ENCODE assay signal across 8 cellular contexts in the genomic region with DNA sequence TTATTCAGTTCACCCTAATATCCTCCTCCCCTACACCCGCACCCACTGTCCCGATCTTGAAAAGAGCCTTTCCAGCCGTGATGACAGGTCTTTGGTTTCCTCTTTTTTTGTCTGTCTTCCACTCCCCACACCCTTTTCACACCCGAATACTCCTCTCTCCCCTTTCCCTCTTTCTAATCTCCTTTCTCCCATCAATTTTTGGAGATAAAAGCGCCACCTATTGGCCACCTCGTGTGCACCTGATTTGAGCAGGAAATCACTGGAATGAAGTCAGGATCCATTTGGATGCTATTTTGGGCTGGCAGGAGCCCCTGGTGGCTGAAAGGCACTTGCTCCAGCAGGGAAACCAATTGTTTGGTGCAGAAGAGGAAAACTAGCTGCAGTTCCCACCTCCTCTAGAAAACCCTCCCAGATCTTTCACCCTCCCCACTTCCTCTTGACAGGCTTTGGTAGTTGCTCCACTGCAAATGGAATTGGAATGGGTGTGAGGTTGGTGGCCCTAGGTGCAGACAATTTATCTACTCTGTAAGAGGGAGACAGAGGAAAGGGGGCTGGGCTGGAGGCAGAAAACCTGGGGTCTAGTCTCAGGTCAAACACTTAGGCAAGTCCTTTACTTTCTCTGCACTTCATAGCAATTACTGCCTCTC. TPM values are rescaled to one million over a fixed set of nuclear protein-coding genes. Genes with fewer than 3 reads are reported as not detected.
DNase-seq lines count a peak whose midpoint lies in the region; ATAC-seq and TF ChIP-seq lines count a peak whose summit lies in the region.

No MANE protein-coding gene starts in this region.

- H3K36me3 Mint-ChIP-seq in activated T-cell treated with anti-CD3 and anti-CD28 coated beads, Interleukin-2, amount 50 U/mL, for 72 hours (ENCODE audit: insufficient read depth in 2 of 2): no peaks in the 10 kb centered on the region

- H3K4me1 Mint-ChIP-seq in activated T-cell treated with anti-CD3 and anti-CD28 coated beads, Interleukin-2, amount 50 U/mL, for 72 hours (ENCODE audit: low read depth): no peaks in the 10 kb centered on the region

- H3K4me3 Mint-ChIP-seq in activated T-cell treated with anti-CD3 and anti-CD28 coated beads, Interleukin-2, amount 50 U/mL, for 72 hours: no peak overlapping the region

- ATAC-seq in activated T-cell treated with anti-CD3 and anti-CD28 coated beads, Interleukin-2, amount 50 U/mL, for 72 hours (replicated peaks in 1 of 2): no peak

- TF ChIP-seq CTCF in AG09309 (IDR thresholded peaks at IDR 0.05; ENCODE audit: control insufficient read depth, insufficient read depth, low read depth, low read length, missing control alignments) (peak; percentile 91), GM13977 (IDR thresholded peaks at IDR 0.05; ENCODE audit: extremely low read depth, insufficient read depth, missing control alignments) (peak; percentile 59), cardiac fibroblast (IDR thresholded peaks at IDR 0.05; ENCODE audit: low read depth, low read length) (peak; percentile 71)

- no peaks in the 10 kb centered on the region for H3K9me3 Mint-ChIP-seq in activated T-cell treated with anti-CD3 and anti-CD28 coated beads, Interleukin-2, amount 50 U/mL, for 72 hours

- H3K4me3 ChIP-seq in AG09309 (ENCODE audit: control insufficient read depth, low read depth, low read length): no peak overlapping the region
- no peak overlapping the region for H3K4me3 ChIP-seq in cardiac fibroblast (replicated peaks in 1 of 2; ENCODE audit: low read depth in 2 of 2, low read length in 2 of 2)

- peaks cover 7% of the 10 kb centered on the region for H3K27me3 Mint-ChIP-seq in activated T-cell treated with anti-CD3 and anti-CD28 coated beads, Interleukin-2, amount 50 U/mL, for 72 hours (ENCODE audit: low read depth)

- in situ Hi-C loops in GM13977 (cut with MboI; ENCODE audit: low pct_unique_long_range_greater_than_20kb, low sequenced_read_pairs, unreplicated experiment): no loop called here

- H3K27ac Mint-ChIP-seq in activated T-cell treated with anti-CD3 and anti-CD28 coated beads, Interleukin-2, amount 50 U/mL, for 72 hours: no peak overlapping the region

- DNase-seq in AG09309 (ENCODE audit: low read depth) (no peak), GM13977 (ENCODE audit: low spot score) (no peak), NCI-H446 (lab: John Stamatoyannopoulos, UW) (peak; percentile 48 to 71), cardiac fibroblast (ENCODE audit: low read depth in 2 of 2) (peak; percentile 58 to 62), myocyte (ENCODE audit: low read depth) (peak; percentile 76)
- no peak for DNase-seq in activated T-cell treated with anti-CD3 and anti-CD28 coated beads, Interleukin-2, amount 50 U/mL, for 72 hours
- no peak for DNase-seq in stimulated activated CD4-positive, alpha-beta T cell treated with anti-CD3 and anti-CD28 coated beads, Interleukin-15, amount 100 ng/mL, for 24 hours
- no peak for DNase-seq in activated CD4-positive, alpha-beta T cell treated with anti-CD3 and anti-CD28 coated beads, Interleukin-2, amount 50 U/mL, for 4 hours

RNA-seq across cellular contexts. Expression of a gene that starts 8.4 kb away (rescaled TPM):
- total RNA-seq in myocyte: 0.16 TPM in 1 of 2 replicates, not detected in the other
- polyA plus RNA-seq in myocyte (2012): 0.08 TPM
- total RNA-seq in activated T-cell treated with anti-CD3 and anti-CD28 coated beads, Interleukin-2, amount 50 U/mL, for 72 hours: not detected

RNA-seq across cellular contexts. Expression of a gene that starts 13.4 kb away (rescaled TPM):
- 0.05 and 0.37 TPM in 2 replicates for total RNA-seq in myocyte
- 0.42 TPM for polyA plus RNA-seq in myocyte (2012)
- under 1 TPM; 0.14 to 0.28 TPM for total RNA-seq in activated T-cell treated with anti-CD3 and anti-CD28 coated beads, Interleukin-2, amount 50 U/mL, for 72 hours

Comparison
In these comparisons a context has a peak if more than half of its experiments do, and no peak if none do; other contexts are left out.
1. DNase-seq: peak in NCI-H446 (2 of 2), cardiac fibroblast (2 of 2) and myocyte (single experiment); none in AG09309 (single experiment), GM13977 (single experiment), activated T-cell treated with anti-CD3 and anti-CD28 coated beads, Interleukin-2, amount 50 U/mL, for 72 hours (0 of 2), stimulated activated CD4-positive, alpha-beta T cell treated with anti-CD3 and anti-CD28 coated beads, Interleukin-15, amount 100 ng/mL, for 24 hours (single experiment) and activated CD4-positive, alpha-beta T cell treated with anti-CD3 and anti-CD28 coated beads, Interleukin-2, amount 50 U/mL, for 4 hours (0 of 2).
2. Peak in every context shown above with its lines, with median percentiles within 50 percentile points of each other: CTCF ChIP-seq.